7 cellular contexts compared by ENCODE assay signal in genomic region chr12:116380740-116381139, GRCh38.
DNase-seq lines count a peak whose midpoint lies in the region; ATAC-seq, FAIRE-seq and TF ChIP-seq lines count a peak whose summit lies in the region.
"Not testable (repeated sequence)": the region's sequence is repeated elsewhere in the genome, so short reads cannot be mapped to it uniquely, and the experiment has no call there.

No MANE protein-coding gene starts in this region.

- not testable (repeated sequence) for FAIRE-seq in GM12878 (lab: Jason Lieb, UNC)

- not testable (repeated sequence) for H3K36me3 ChIP-seq in HUES48 (ENCODE audit: control insufficient read depth, insufficient read depth, low read length); RWPE2 (ENCODE audit: low read depth); GM12878 (ENCODE audit: control insufficient read depth in 2 of 2, insufficient read depth in 2 of 2, low read length in 1 of 2); mesodermal cell (ENCODE audit: control insufficient read depth, insufficient read depth, low read length); osteoblast (ENCODE audit: insufficient read depth, low read length)

- H3K27ac ChIP-seq in AG04450 (ENCODE audit: low read depth, low read length) (peak overlapping the region; percentile 100), HUES48 (ENCODE audit: low read depth, low read length) (peak overlapping the region; percentile 86), RWPE2 (ENCODE audit: poor library complexity, severe bottlenecking) (peak overlapping the region; percentile 64), mesodermal cell (ENCODE audit: low read depth, low read length, severe bottlenecking) (peak overlapping the region; percentile 95), osteoblast (ENCODE audit: low read depth, low read length) (peak overlapping the region; percentile 91)
- H3K27ac ChIP-seq in GM12878 (ENCODE audit: control insufficient read depth, insufficient read depth) = not testable (repeated sequence)

- H3K4me1 ChIP-seq in HUES48 (ENCODE audit: control insufficient read depth, insufficient read depth, low read length) = peaks cover 47% of the 10 kb centered on the region
- peaks cover 43% of the 10 kb centered on the region for H3K4me1 ChIP-seq in RWPE2 (ENCODE audit: insufficient read depth, poor library complexity, severe bottlenecking)
- not testable (repeated sequence) for H3K4me1 ChIP-seq in GM12878 (ENCODE audit: control insufficient read depth, insufficient read depth, low read length)
- peaks cover 34% of the 10 kb centered on the region for H3K4me1 ChIP-seq in mesodermal cell (ENCODE audit: control insufficient read depth, insufficient read depth, low read length, poor library complexity, severe bottlenecking)
- peaks cover 50% of the 10 kb centered on the region for H3K4me1 ChIP-seq in osteoblast (ENCODE audit: insufficient read depth, low read length)

- H3K79me2 ChIP-seq in GM12878 (ENCODE audit: control insufficient read depth, insufficient read depth, low read length); osteoblast (ENCODE audit: insufficient read depth, low read length): not testable (repeated sequence)

- not testable (repeated sequence) for H3K9me3 ChIP-seq in AG04450 (ENCODE audit: control insufficient read depth, insufficient read depth, low read length); HUES48 (ENCODE audit: control insufficient read depth, insufficient read depth, low read length); RWPE2 (ENCODE audit: severe bottlenecking); GM12878 (replicated peaks; ENCODE audit: control insufficient read depth, insufficient read depth, low read length); mesodermal cell (ENCODE audit: control insufficient read depth, low read length); osteoblast (ENCODE audit: low read depth, low read length)

- BruUV-seq in GM12878 (replicated peaks; lab: Mats Ljungman, UMichigan) = not testable (repeated sequence)

- TF ChIP-seq POLR2A in GM12878 (IDR thresholded peaks at IDR 0.05; ENCODE audit: low read depth, low read length) = not testable (repeated sequence)

- SMC1A ChIA-PET in GM12878 (lab: Charles Lee; ENCODE audit: uncharacterized antibody, unreplicated experiment) = not testable (repeated sequence)

- TF ChIP-seq CTCF in AG04450 (IDR thresholded peaks at IDR 0.05; ENCODE audit: low read depth, low read length); RWPE2 (IDR thresholded peaks at IDR 0.05; ENCODE audit: poor library complexity, severe bottlenecking); GM12878 (IDR thresholded peaks at IDR 0.05 in 2 of 3, conservative IDR thresholded peaks at IDR 0.05 in 1 of 3; ENCODE audit: control insufficient read depth in 2 of 3, extremely low read depth in 1 of 3, insufficient read depth in 1 of 3, low read depth in 3 of 3, low read length in 3 of 3); osteoblast (IDR thresholded peaks at IDR 0.05; ENCODE audit: extremely low read depth, low read depth, low read length): not testable (repeated sequence)

- DNase-seq in AG04450 (ENCODE audit: low read depth, low spot score); RWPE2 (ENCODE audit: low spot score); GM12878 (ENCODE audit: low read depth, low spot score); osteoblast (ENCODE audit: insufficient read length, low spot score, missing footprints): not testable (repeated sequence)
- DNase-seq in fibroblast of gingiva (ENCODE audit: low read depth) = peak; percentile 46

- ATAC-seq in RWPE2 (ENCODE audit: low read depth); GM12878: not testable (repeated sequence)

- RAD21 ChIA-PET in GM12878 (lab: Charles Lee; ENCODE audit: unreplicated experiment) = not testable (repeated sequence)

- not testable (repeated sequence) for H3K4me3 ChIP-seq in AG04450 (ENCODE audit: low read depth, low read length); RWPE2 (ENCODE audit: severe bottlenecking); GM12878; mesodermal cell (ENCODE audit: extremely low read depth, insufficient read depth, low read length, poor library complexity, severe bottlenecking); osteoblast (ENCODE audit: insufficient read depth, low read length)
- H3K4me3 ChIP-seq in HUES48 (ENCODE audit: low read depth, low read length) = peak overlapping the region; percentile 55; the same call in 1 of the 2 replicates

- WGBS in GM12878 (ENCODE audit: insufficient coverage, insufficient replicate concordance, low lambda C conversion rate, missing lambda C conversion rate) = 100% methylated on average over 1 of the region's 1 CpG
- 100% methylated on average over 1 of the region's 1 CpG; no CpG with 5 or more reads in 1 of the 2 experiments for WGBS in mesodermal cell (ENCODE audit: insufficient coverage in 2 of 2), 2 experiments

- CTCF ChIA-PET in AG04450 (lab: Charles Lee); GM12878 (lab: Yijun Ruan, JAX): not testable (repeated sequence)

- not testable (repeated sequence) for TF ChIP-seq RAD21 in GM12878 (IDR thresholded peaks at IDR 0.05; ENCODE audit: insufficient read depth, low read depth, low read length)

- not testable (repeated sequence) for H3K27me3 ChIP-seq in AG04450 (ENCODE audit: control insufficient read depth, insufficient read depth, low read length); HUES48 (ENCODE audit: control insufficient read depth, insufficient read depth, low read length); RWPE2 (ENCODE audit: insufficient read depth, poor library complexity, severe bottlenecking); GM12878 (replicated peaks in 1 of 2; ENCODE audit: control insufficient read depth in 2 of 2, insufficient read depth in 2 of 2, low read length in 1 of 2); osteoblast (ENCODE audit: insufficient read depth, low read length)

- POLR2A ChIA-PET in AG04450 (lab: Yijun Ruan, JAX); GM12878 (lab: Charles Lee): not testable (repeated sequence)

- H4K20me1 ChIP-seq in GM12878 (ENCODE audit: control insufficient read depth, insufficient read depth); osteoblast (ENCODE audit: insufficient read depth, low read length): not testable (repeated sequence)

- TF ChIP-seq EP300 in GM12878 (IDR thresholded peaks at IDR 0.05; ENCODE audit: borderline replicate concordance in 1 of 2, control insufficient read depth in 1 of 2, low read depth in 2 of 2, low read length in 2 of 2) = not testable (repeated sequence)

- not testable (repeated sequence) for H3K4me2 ChIP-seq in GM12878 (ENCODE audit: control insufficient read depth, insufficient read depth); osteoblast (ENCODE audit: insufficient read depth, low read length)

- intact Hi-C loops in GM12878 (cut with micrococcal nuclease; ENCODE audit: unreplicated experiment) = not testable (repeated sequence)

- not testable (repeated sequence) for H3K9ac ChIP-seq in HUES48 (ENCODE audit: low read depth, low read length); GM12878 (ENCODE audit: control insufficient read depth, insufficient read depth, low read length)

- in situ Hi-C loops in GM12878 (cut with MboI) = not testable (repeated sequence)

- H2AFZ ChIP-seq in GM12878 (ENCODE audit: control insufficient read depth, low read depth, low read length); osteoblast (ENCODE audit: low read length): not testable (repeated sequence)

TF ChIP-seq in GM12878, 131 proteins besides CTCF, POLR2A, EP300 and RAD21:
- TF ChIP-seq ZBTB40 (IDR thresholded peaks at IDR 0.05; ENCODE audit: borderline replicate concordance) = peak; percentile 72
